ENCODE assay signal across 13 cellular contexts in the genomic region with DNA sequence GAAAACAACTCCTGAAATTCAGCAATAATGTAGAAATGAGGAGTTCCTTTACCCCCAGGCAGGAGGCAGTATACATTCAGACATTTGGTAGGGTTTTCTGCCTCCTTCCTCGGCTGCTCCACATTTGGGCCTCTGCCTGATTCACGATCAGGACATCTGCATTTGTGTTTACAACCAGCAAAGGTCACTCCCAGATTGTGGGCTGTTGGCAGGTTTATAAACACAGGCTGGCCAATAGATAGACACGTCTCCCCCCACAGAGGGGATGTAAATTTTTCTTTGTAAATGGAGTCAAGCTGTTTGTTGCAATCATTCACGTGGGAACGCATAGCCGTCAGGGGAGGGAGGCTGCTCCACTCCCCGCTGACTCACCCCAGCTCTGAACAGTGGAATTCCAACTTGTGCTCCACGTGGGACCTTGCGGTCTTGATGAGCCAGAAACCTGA.
DNase-seq lines count a peak whose midpoint lies in the region; TF ChIP-seq lines count a peak whose summit lies in the region.
"Had no signal": no experiment of that assay in that cellular context is flagged by ENCODE, and none has a peak within 500 bp of the region (broad histone marks: within the 10 kb centered on the region; RNA-seq: fewer than 3 reads in every experiment).

No MANE protein-coding gene starts in this region.

- H3K27ac Mint-ChIP-seq in H9: 0 out of 7 replicates have a peak overlapping the region, but pooled peaks of 1 of the 3 experiments have one; percentile 0
- H3K27ac Mint-ChIP-seq: stimulated activated effector memory CD8-positive, alpha-beta T cell treated with anti-CD3 and anti-CD28 coated beads, Interleukin-12 subunit alpha, Interleukin-12 subunit beta, amount 100 ng/mL, for 72 hours had no signal

- H2BK5ac ChIP-seq in H9 (ENCODE audit: insufficient read length, low read length): no peak overlapping the region

- no peak overlapping the region for H3K4me3 ChIP-seq in WERI-Rb-1 (ENCODE audit: low read depth, low read length)
- H3K4me3 ChIP-seq: cardiac muscle cell, spleen had no signal

- no peak overlapping the region for H4K91ac ChIP-seq in H9 (ENCODE audit: insufficient read length, low read depth, low read length)

- H4K5ac ChIP-seq in H9 (ENCODE audit: insufficient read length, low read depth, low read length): no peak overlapping the region

- H3K27me3 Mint-ChIP-seq in H9 (ENCODE audit: low read depth): peaks cover 5% of the 10 kb centered on the region

- no CpG with 5 or more reads among the region's 9 CpGs for WGBS in H9 (ENCODE audit: extremely low coverage, insufficient read length, low lambda C conversion rate)

- no peak overlapping the region for H3K4me2 ChIP-seq in H9 (ENCODE audit: insufficient read depth, insufficient read length, low read length)

- no peak overlapping the region for H3K9ac ChIP-seq in H9 (ENCODE audit: extremely low read depth, insufficient read length, low read length)

- H2BK12ac ChIP-seq in H9 (ENCODE audit: insufficient read length, low read depth, low read length): no peak overlapping the region

- H3T11ph ChIP-seq in H9 (ENCODE audit: low read length): no peak overlapping the region

- H3K14ac ChIP-seq in H9 (ENCODE audit: insufficient read depth, low read length): no peak overlapping the region

- no peaks in the 10 kb centered on the region for H3K9me3 Mint-ChIP-seq in H9

- TF ChIP-seq CTCF in H9 (conservative IDR thresholded peaks at IDR 0.05) (peak; percentile 65), WERI-Rb-1 (IDR thresholded peaks at IDR 0.05; ENCODE audit: low read depth, low read length) (0 out of 2 replicates have a peak, but pooled peaks have one; percentile 18)

- H3K4me1 Mint-ChIP-seq in H9: peaks cover 5 to 8% of the 10 kb centered on the region in 2 experiments
- H3K4me1 Mint-ChIP-seq: stimulated activated effector memory CD8-positive, alpha-beta T cell treated with anti-CD3 and anti-CD28 coated beads, Interleukin-12 subunit alpha, Interleukin-12 subunit beta, amount 100 ng/mL, for 72 hours had no signal

- no peak overlapping the region for H2BK15ac ChIP-seq in H9 (ENCODE audit: low read depth, low read length)

- no peaks in the 10 kb centered on the region for H3K23me2 ChIP-seq in H9 (ENCODE audit: insufficient read length, low read depth, low read length, poor library complexity, severe bottlenecking)

- H3K36me3 Mint-ChIP-seq in H9 (ENCODE audit: insufficient read depth in 1 of 3, low read depth in 3 of 3): no peaks in the 10 kb centered on the region
- H3K36me3 Mint-ChIP-seq: stimulated activated effector memory CD8-positive, alpha-beta T cell treated with anti-CD3 and anti-CD28 coated beads, Interleukin-12 subunit alpha, Interleukin-12 subunit beta, amount 100 ng/mL, for 72 hours had no signal

- no peak overlapping the region for H2BK20ac ChIP-seq in H9 (ENCODE audit: low read depth, low read length, poor library complexity, severe bottlenecking)

- H3K27ac ChIP-seq in H9 (ENCODE audit: insufficient read length, low read depth, low read length) (no peak overlapping the region), WERI-Rb-1 (no peak overlapping the region)
- H3K27ac ChIP-seq: cardiac muscle cell had no signal

- no peaks in the 10 kb centered on the region for H3K4me1 ChIP-seq in H9 (ENCODE audit: insufficient read depth, low read length)
- H3K4me1 ChIP-seq: spleen had no signal

- no peaks in the 10 kb centered on the region for H4K20me1 ChIP-seq in H9 (ENCODE audit: control insufficient read depth, insufficient read depth, insufficient read length)

- no peak overlapping the region for H2AK5ac ChIP-seq in H9 (ENCODE audit: insufficient read length, low read length)

- H3K9me3 ChIP-seq in H9 (ENCODE audit: control insufficient read depth, low read depth, low read length) (no peaks in the 10 kb centered on the region), WERI-Rb-1 (ENCODE audit: severe bottlenecking) (no peaks in the 10 kb centered on the region)

- H4K8ac ChIP-seq in H9 (replicated peaks; ENCODE audit: insufficient read length, low read depth, low read length): no peak overlapping the region

- H3K4ac ChIP-seq in H9 (ENCODE audit: low read depth, low read length): no peak overlapping the region

- H3K4me3 Mint-ChIP-seq in H9: no peak overlapping the region
- H3K4me3 Mint-ChIP-seq: stimulated activated effector memory CD8-positive, alpha-beta T cell treated with anti-CD3 and anti-CD28 coated beads, Interleukin-12 subunit alpha, Interleukin-12 subunit beta, amount 100 ng/mL, for 72 hours had no signal

- H2AFZ ChIP-seq in H9 (ENCODE audit: low read length): no peak overlapping the region

- H3K56ac ChIP-seq in H9 (ENCODE audit: insufficient read length, low read depth, low read length): no peak overlapping the region

- no peak overlapping the region for H2BK120ac ChIP-seq in H9 (ENCODE audit: low read depth, low read length, poor library complexity, severe bottlenecking)

- no peaks in the 10 kb centered on the region for H3K79me2 ChIP-seq in H9 (ENCODE audit: insufficient read depth, low read length)

- H3K79me1 ChIP-seq in H9 (ENCODE audit: insufficient read depth, low read depth, low read length, poor library complexity, severe bottlenecking): no peaks in the 10 kb centered on the region

- H3K36me3 ChIP-seq in WERI-Rb-1: no peaks in the 10 kb centered on the region
- H3K36me3 ChIP-seq: cardiac muscle cell, spleen had no signal

- no peak overlapping the region for H3K23ac ChIP-seq in H9 (ENCODE audit: insufficient read length, low read depth, low read length)

- peak; percentile 60 for DNase-seq in AG08395 (ENCODE audit: low spot score)
- peak; percentile 45 for DNase-seq in H9
- DNase-seq in WERI-Rb-1: no peak
- DNase-seq in iPS-NIHi11 (ENCODE audit: low spot score): peak; percentile 65
- DNase-seq in NCI-H1694 (lab: John Stamatoyannopoulos, UW): no peak
- DNase-seq in mesenteric fat pad (ENCODE audit: low spot score): no peak
- no peak for DNase-seq in activated CD8-positive, alpha-beta memory T cell treated with anti-CD3 and anti-CD28 coated beads, Interleukin-2, amount 50 U/mL, for 4 hours
- no peak for DNase-seq in NCI-H2171 treated with DMSO at 0.1 percent for 48 hours (lab: John Stamatoyannopoulos, UW)
- DNase-seq: C1 segment of cervical spinal cord, NCI-H510A, spleen had no signal

- H3K27me3 ChIP-seq in H9 (ENCODE audit: insufficient read depth, low read length) (no peaks in the 10 kb centered on the region), WERI-Rb-1 (ENCODE audit: insufficient read depth, low read depth, severe bottlenecking) (no peaks in the 10 kb centered on the region)
- H3K27me3 ChIP-seq: cardiac muscle cell, spleen had no signal

- no peak overlapping the region for H3K18ac ChIP-seq in H9 (ENCODE audit: insufficient read length, low read depth, low read length)

Comparison
In these comparisons a context has a peak if more than half of its experiments do, and no peak if none do; other contexts are left out.
1. DNase-seq: peak in AG08395 (single experiment), H9 (single experiment) and iPS-NIHi11 (single experiment); none in WERI-Rb-1 (single experiment), NCI-H1694 (single experiment), mesenteric fat pad (single experiment), activated CD8-positive, alpha-beta memory T cell treated with anti-CD3 and anti-CD28 coated beads, Interleukin-2, amount 50 U/mL, for 4 hours (single experiment) and NCI-H2171 treated with DMSO at 0.1 percent for 48 hours (single experiment).